1 cellular context compared by ENCODE assay signal in the genomic region with DNA sequence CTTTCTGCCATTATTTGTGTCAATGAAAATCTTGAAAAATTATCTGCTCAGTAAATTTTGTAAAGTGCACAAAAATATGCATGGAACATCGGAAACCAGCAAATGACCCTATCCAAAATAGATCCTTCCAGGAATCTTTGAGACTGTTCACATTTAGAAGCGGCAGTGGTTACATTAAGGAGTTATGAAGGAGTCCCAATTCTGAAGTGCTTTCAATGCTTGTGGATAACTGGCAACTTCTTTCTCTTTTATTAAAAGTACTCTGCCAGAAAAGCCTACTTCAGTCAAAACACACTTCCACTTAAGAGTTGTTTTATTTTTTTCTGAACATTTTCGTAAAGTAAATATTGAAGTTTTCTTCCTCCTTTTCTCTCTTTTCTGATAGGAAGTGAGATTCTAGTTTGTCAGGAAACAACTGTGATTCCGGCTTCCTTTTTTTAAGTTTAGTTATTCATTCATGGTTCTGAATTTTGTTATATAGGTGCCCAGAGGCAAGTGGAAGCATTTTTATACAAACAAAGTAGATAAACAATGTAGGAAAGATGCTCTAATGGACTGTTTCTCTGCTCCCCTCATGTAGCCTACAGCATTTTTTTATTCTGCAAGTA.
TF ChIP-seq lines count a peak whose summit lies in the region.

No MANE protein-coding gene starts in this region.

TF ChIP-seq in WTC11, 78 proteins besides CTCF, POLR2A, EP300 and RAD21 (continued from another document):
- TF ChIP-seq, protein P1, sequence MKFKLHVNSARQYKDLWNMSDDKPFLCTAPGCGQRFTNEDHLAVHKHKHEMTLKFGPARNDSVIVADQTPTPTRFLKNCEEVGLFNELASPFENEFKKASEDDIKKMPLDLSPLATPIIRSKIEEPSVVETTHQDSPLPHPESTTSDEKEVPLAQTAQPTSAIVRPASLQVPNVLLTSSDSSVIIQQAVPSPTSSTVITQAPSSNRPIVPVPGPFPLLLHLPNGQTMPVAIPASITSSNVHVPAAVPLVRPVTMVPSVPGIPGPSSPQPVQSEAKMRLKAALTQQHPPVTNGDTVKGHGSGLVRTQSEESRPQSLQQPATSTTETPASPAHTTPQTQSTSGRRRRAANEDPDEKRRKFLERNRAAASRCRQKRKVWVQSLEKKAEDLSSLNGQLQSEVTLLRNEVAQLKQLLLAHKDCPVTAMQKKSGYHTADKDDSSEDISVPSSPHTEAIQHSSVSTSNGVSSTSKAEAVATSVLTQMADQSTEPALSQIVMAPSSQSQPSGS (CRISPR knock-in tag; IDR thresholded peaks at IDR 0.05; ENCODE audit: borderline replicate concordance, low read depth) = no peak
- TF ChIP-seq CREM (CRISPR knock-in tag; IDR thresholded peaks at IDR 0.05) (no peak), RELA (CRISPR knock-in tag; IDR thresholded peaks at IDR 0.05; ENCODE audit: borderline replicate concordance) (no peak), TCF7 (CRISPR knock-in tag; IDR thresholded peaks at IDR 0.05; ENCODE audit: low read depth) (no peak), JUN (CRISPR knock-in tag; IDR thresholded peaks at IDR 0.05) (no peak), NFATC4 (CRISPR knock-in tag; IDR thresholded peaks at IDR 0.05) (no peak), ZNF121 (CRISPR knock-in tag; IDR thresholded peaks at IDR 0.05) (no peak), ATF1 (CRISPR knock-in tag; IDR thresholded peaks at IDR 0.05) (no peak)
- TF ChIP-seq, protein P2, sequence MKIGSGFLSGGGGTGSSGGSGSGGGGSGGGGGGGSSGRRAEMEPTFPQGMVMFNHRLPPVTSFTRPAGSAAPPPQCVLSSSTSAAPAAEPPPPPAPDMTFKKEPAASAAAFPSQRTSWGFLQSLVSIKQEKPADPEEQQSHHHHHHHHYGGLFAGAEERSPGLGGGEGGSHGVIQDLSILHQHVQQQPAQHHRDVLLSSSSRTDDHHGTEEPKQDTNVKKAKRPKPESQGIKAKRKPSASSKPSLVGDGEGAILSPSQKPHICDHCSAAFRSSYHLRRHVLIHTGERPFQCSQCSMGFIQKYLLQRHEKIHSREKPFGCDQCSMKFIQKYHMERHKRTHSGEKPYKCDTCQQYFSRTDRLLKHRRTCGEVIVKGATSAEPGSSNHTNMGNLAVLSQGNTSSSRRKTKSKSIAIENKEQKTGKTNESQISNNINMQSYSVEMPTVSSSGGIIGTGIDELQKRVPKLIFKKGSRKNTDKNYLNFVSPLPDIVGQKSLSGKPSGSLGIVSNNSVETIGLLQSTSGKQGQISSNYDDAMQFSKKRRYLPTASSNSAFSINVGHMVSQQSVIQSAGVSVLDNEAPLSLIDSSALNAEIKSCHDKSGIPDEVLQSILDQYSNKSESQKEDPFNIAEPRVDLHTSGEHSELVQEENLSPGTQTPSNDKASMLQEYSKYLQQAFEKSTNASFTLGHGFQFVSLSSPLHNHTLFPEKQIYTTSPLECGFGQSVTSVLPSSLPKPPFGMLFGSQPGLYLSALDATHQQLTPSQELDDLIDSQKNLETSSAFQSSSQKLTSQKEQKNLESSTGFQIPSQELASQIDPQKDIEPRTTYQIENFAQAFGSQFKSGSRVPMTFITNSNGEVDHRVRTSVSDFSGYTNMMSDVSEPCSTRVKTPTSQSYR (CRISPR knock-in tag; IDR thresholded peaks at IDR 0.05) = no peak
- TF ChIP-seq, protein P3, sequence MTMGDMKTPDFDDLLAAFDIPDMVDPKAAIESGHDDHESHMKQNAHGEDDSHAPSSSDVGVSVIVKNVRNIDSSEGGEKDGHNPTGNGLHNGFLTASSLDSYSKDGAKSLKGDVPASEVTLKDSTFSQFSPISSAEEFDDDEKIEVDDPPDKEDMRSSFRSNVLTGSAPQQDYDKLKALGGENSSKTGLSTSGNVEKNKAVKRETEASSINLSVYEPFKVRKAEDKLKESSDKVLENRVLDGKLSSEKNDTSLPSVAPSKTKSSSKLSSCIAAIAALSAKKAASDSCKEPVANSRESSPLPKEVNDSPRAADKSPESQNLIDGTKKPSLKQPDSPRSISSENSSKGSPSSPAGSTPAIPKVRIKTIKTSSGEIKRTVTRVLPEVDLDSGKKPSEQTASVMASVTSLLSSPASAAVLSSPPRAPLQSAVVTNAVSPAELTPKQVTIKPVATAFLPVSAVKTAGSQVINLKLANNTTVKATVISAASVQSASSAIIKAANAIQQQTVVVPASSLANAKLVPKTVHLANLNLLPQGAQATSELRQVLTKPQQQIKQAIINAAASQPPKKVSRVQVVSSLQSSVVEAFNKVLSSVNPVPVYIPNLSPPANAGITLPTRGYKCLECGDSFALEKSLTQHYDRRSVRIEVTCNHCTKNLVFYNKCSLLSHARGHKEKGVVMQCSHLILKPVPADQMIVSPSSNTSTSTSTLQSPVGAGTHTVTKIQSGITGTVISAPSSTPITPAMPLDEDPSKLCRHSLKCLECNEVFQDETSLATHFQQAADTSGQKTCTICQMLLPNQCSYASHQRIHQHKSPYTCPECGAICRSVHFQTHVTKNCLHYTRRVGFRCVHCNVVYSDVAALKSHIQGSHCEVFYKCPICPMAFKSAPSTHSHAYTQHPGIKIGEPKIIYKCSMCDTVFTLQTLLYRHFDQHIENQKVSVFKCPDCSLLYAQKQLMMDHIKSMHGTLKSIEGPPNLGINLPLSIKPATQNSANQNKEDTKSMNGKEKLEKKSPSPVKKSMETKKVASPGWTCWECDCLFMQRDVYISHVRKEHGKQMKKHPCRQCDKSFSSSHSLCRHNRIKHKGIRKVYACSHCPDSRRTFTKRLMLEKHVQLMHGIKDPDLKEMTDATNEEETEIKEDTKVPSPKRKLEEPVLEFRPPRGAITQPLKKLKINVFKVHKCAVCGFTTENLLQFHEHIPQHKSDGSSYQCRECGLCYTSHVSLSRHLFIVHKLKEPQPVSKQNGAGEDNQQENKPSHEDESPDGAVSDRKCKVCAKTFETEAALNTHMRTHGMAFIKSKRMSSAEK (CRISPR knock-in tag; IDR thresholded peaks at IDR 0.05; ENCODE audit: borderline replicate concordance) = no peak
- TF ChIP-seq, protein P4, sequence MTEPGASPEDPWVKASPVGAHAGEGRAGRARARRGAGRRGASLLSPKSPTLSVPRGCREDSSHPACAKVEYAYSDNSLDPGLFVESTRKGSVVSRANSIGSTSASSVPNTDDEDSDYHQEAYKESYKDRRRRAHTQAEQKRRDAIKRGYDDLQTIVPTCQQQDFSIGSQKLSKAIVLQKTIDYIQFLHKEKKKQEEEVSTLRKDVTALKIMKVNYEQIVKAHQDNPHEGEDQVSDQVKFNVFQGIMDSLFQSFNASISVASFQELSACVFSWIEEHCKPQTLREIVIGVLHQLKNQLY (CRISPR knock-in tag; IDR thresholded peaks at IDR 0.05) = no peak
- TF ChIP-seq, protein P5, sequence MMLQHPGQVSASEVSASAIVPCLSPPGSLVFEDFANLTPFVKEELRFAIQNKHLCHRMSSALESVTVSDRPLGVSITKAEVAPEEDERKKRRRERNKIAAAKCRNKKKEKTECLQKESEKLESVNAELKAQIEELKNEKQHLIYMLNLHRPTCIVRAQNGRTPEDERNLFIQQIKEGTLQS (CRISPR knock-in tag; conservative IDR thresholded peaks at IDR 0.05) = no peak
- TF ChIP-seq, protein P6, sequence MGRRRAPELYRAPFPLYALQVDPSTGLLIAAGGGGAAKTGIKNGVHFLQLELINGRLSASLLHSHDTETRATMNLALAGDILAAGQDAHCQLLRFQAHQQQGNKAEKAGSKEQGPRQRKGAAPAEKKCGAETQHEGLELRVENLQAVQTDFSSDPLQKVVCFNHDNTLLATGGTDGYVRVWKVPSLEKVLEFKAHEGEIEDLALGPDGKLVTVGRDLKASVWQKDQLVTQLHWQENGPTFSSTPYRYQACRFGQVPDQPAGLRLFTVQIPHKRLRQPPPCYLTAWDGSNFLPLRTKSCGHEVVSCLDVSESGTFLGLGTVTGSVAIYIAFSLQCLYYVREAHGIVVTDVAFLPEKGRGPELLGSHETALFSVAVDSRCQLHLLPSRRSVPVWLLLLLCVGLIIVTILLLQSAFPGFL (CRISPR knock-in tag; IDR thresholded peaks at IDR 0.05; ENCODE audit: borderline replicate concordance) = no peak
- TF ChIP-seq, protein P7, sequence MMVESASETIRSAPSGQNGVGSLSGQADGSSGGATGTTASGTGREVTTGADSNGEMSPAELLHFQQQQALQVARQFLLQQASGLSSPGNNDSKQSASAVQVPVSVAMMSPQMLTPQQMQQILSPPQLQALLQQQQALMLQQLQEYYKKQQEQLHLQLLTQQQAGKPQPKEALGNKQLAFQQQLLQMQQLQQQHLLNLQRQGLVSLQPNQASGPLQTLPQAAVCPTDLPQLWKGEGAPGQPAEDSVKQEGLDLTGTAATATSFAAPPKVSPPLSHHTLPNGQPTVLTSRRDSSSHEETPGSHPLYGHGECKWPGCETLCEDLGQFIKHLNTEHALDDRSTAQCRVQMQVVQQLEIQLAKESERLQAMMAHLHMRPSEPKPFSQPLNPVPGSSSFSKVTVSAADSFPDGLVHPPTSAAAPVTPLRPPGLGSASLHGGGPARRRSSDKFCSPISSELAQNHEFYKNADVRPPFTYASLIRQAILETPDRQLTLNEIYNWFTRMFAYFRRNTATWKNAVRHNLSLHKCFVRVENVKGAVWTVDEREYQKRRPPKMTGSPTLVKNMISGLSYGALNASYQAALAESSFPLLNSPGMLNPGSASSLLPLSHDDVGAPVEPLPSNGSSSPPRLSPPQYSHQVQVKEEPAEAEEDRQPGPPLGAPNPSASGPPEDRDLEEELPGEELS (CRISPR knock-in tag; IDR thresholded peaks at IDR 0.05) = no peak
